In genomic region chrY:16409206-16409923, GRCh38 we compare ENCODE assay signal across 6 cellular contexts.
DNase-seq lines count a peak whose midpoint lies in the region; ATAC-seq and FAIRE-seq lines count a peak whose summit lies in the region.
"Not testable (repeated sequence)": the region's sequence is repeated elsewhere in the genome, so short reads cannot be mapped to it uniquely, and the experiment has no call there.

No MANE protein-coding gene starts in this region.

- DNase-seq in GM18507 (ENCODE audit: extremely low spot score, insufficient read length, low read depth), result not testable (repeated sequence)

- peak; percentile 68 for FAIRE-seq in GM18507 (lab: Jason Lieb, UNC)

- ATAC-seq in GM19025 (IDR thresholded peaks at IDR 0.05; ENCODE audit: low read depth, unreplicated experiment) (peak; percentile 61), GM21619 (IDR thresholded peaks at IDR 0.05; ENCODE audit: unreplicated experiment) (peak; percentile 50), HG02798 (IDR thresholded peaks at IDR 0.05; ENCODE audit: poor library complexity, unreplicated experiment) (peak; percentile 67), HG03439 (IDR thresholded peaks at IDR 0.05; ENCODE audit: unreplicated experiment) (peak; percentile 80), HG03565 (IDR thresholded peaks at IDR 0.05; ENCODE audit: unreplicated experiment) (peak; percentile 90)
